ENCODE assay signal across 18 cellular contexts in the genomic region with DNA sequence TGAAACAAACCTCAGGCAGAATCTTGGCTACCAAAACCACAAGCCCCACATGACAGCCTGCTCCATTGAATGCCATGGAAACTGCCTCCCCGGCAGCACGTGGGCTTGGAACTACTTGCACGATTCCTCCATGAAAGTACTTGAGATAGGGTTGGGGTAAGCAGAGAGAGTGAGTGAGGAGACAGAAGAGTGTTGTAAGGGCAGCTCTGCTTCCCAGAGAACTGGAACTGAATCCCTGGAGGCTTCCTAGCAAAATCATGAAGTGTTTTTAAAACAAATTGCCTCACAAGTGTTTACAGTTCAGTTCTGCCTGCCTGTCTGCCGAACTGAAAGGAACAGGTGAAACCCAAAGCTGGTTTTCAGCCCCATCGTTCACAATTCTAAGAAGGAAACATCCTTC. TPM values are rescaled to one million over a fixed set of nuclear protein-coding genes. Genes with fewer than 3 reads are reported as not detected.
DNase-seq lines count a peak whose midpoint lies in the region; ATAC-seq, FAIRE-seq and TF ChIP-seq lines count a peak whose summit lies in the region.
"Had no signal": no experiment of that assay in that cellular context is flagged by ENCODE, and none has a peak within 500 bp of the region (broad histone marks: within the 10 kb centered on the region; RNA-seq: fewer than 3 reads in every experiment).

No MANE protein-coding gene starts in this region.

- peaks cover 24% of the 10 kb centered on the region for H3K4me1 ChIP-seq in suprapubic skin
- no peaks in the 10 kb centered on the region for H3K4me1 ChIP-seq in effector memory CD4-positive, alpha-beta T cell (ENCODE audit: control insufficient read depth, insufficient read depth, low read length, poor library complexity, severe bottlenecking)
- H3K4me1 ChIP-seq: Caco-2, HAP-1, right lobe of liver had no signal

- peak overlapping the region; percentile 68 for H3K27ac ChIP-seq in suprapubic skin
- no peak overlapping the region for H3K27ac ChIP-seq in effector memory CD4-positive, alpha-beta T cell (ENCODE audit: insufficient read depth, low read length, poor library complexity, severe bottlenecking)
- H3K27ac ChIP-seq: right lobe of liver had no signal

- no peaks in the 10 kb centered on the region for H3K27me3 ChIP-seq in suprapubic skin
- no peaks in the 10 kb centered on the region for H3K27me3 ChIP-seq in effector memory CD4-positive, alpha-beta T cell (replicated peaks; ENCODE audit: control insufficient read depth, insufficient read depth, low read length, poor library complexity, severe bottlenecking)
- H3K27me3 ChIP-seq: right lobe of liver had no signal

- DNase-seq in NCI-H1436 treated with DMSO at 0.1 percent for 48 hours (lab: John Stamatoyannopoulos, UW) (peak; percentile 29), NCI-H1436 (lab: John Stamatoyannopoulos, UW) (no peak), NCI-H774 (lab: John Stamatoyannopoulos, UW) (peak; percentile 17), suprapubic skin (ENCODE audit: low spot score in 2 of 2) (no peak), NAMALWA (ENCODE audit: low spot score) (no peak)
- no peak for DNase-seq in effector memory CD4-positive, alpha-beta T cell
- DNase-seq: activated CD4-positive, alpha-beta memory T cell treated with anti-CD3 and anti-CD28 coated beads, Interleukin-2, amount 10 ng/mL, durations not matched to agents 7 days and 5 days; activated effector memory CD4-positive, alpha-beta T cell treated with Interleukin-2 at 50 U/mL for 16 hours; Caco-2; left cardiac atrium; naive B cell; NCI-H526; right lobe of liver; Right ventricle myocardium superior had no signal

- no peak for TF ChIP-seq EP300 in suprapubic skin (IDR thresholded peaks at IDR 0.05)

- H3K36me3 ChIP-seq in suprapubic skin, result no peaks in the 10 kb centered on the region
- H3K36me3 ChIP-seq in effector memory CD4-positive, alpha-beta T cell (ENCODE audit: control insufficient read depth, insufficient read depth, low read length), result no peaks in the 10 kb centered on the region
- H3K36me3 ChIP-seq: HAP-1, right lobe of liver had no signal

- H3K9me3 ChIP-seq in suprapubic skin, result no peaks in the 10 kb centered on the region
- no peaks in the 10 kb centered on the region for H3K9me3 ChIP-seq in effector memory CD4-positive, alpha-beta T cell (ENCODE audit: control insufficient read depth, low read length)
- H3K9me3 ChIP-seq: Caco-2, HAP-1, right lobe of liver had no signal

- TF ChIP-seq POLR2A in suprapubic skin (IDR thresholded peaks at IDR 0.05), result no peak

- WGBS in suprapubic skin, result 51% methylated on average over 5 of the region's 5 CpGs

- no peak for ATAC-seq in HG02623 (IDR thresholded peaks at IDR 0.05; ENCODE audit: unreplicated experiment)
- ATAC-seq: left cardiac atrium, right lobe of liver had no signal

- peak; percentile 9 for FAIRE-seq in islet of Langerhans (lab: Jason Lieb, UNC)
- FAIRE-seq: A204.1 had no signal

- no peak for TF ChIP-seq CTCF in suprapubic skin (IDR thresholded peaks at IDR 0.05)

- no peak overlapping the region for H3K4me3 ChIP-seq in suprapubic skin
- no peak overlapping the region for H3K4me3 ChIP-seq in effector memory CD4-positive, alpha-beta T cell (ENCODE audit: insufficient read depth, low read depth, low read length, poor library complexity, severe bottlenecking)
- H3K4me3 ChIP-seq: HAP-1, right lobe of liver had no signal

RNA-seq across cellular contexts. Expression of a gene that starts 35.3 kb away (rescaled TPM):
- 1 to 10 TPM in 1 of 4 donors, not detected in 3; 1.2 TPM for total RNA-seq in suprapubic skin
- total RNA-seq: activated CD4-positive, alpha-beta memory T cell treated with anti-CD3 and anti-CD28 coated beads, Interleukin-2, amount 10 ng/mL, durations not matched to agents 7 days and 5 days; Caco-2; left cardiac atrium; Right ventricle myocardium superior had no signal

Comparison
In these comparisons a context has a peak if more than half of its experiments do, and no peak if none do; other contexts are left out.
1. DNase-seq: peak in NCI-H1436 treated with DMSO at 0.1 percent for 48 hours (single experiment) and NCI-H774 (single experiment); none in NCI-H1436 (single experiment), suprapubic skin (0 of 2), effector memory CD4-positive, alpha-beta T cell (0 of 3) and NAMALWA (single experiment).